Comparison of ENCODE assay signal across 14 cellular contexts in genomic region chr11:1487091-1487850, GRCh38. TPM values are rescaled to one million over a fixed set of nuclear protein-coding genes. Genes with fewer than 3 reads are reported as not detected.
DNase-seq lines count a peak whose midpoint lies in the region; ATAC-seq and TF ChIP-seq lines count a peak whose summit lies in the region.
"Had no signal": no experiment of that assay in that cellular context is flagged by ENCODE, and none has a peak within 500 bp of the region (broad histone marks: within the 10 kb centered on the region; RNA-seq: fewer than 3 reads in every experiment).

No MANE protein-coding gene starts in this region.

- TF ChIP-seq CTCF in WTC11 (IDR thresholded peaks at IDR 0.05): no peak

- H3K27ac ChIP-seq in BLaER1: peak overlapping the region; percentile 67

- H3K4me3 Mint-ChIP-seq in WTC11: no peak overlapping the region

- POLR2A ChIA-PET in WTC11 (lab: Charles Lee): no interaction called here

- H3K4me1 ChIP-seq in BLaER1: peaks cover 73% of the 10 kb centered on the region

- peak overlapping the region; percentile 83 for H3K4me2 ChIP-seq in BLaER1

- CTCF ChIA-PET in WTC11 (lab: Charles Lee): interaction anchor here (0.7 to 1.8 kb wide), 2 partner anchors 18 to 29 kb away, joined by 3 to 8 read pairs; no protein-coding TSS in a partner anchor

- no peaks in the 10 kb centered on the region for H3K36me3 Mint-ChIP-seq in WTC11

- no peaks in the 10 kb centered on the region for H3K27me3 Mint-ChIP-seq in WTC11 (ENCODE audit: low read depth)

- DNase-seq in WTC11 (ENCODE audit: low spot score): no peak
- peak; percentile 18 for DNase-seq in left cardiac atrium
- no peak for DNase-seq in sciatic nerve (ENCODE audit: low spot score)
- DNase-seq in NCI-H2171 (lab: John Stamatoyannopoulos, UW): no peak
- no peak for DNase-seq in T-helper 2 cell
- no peak for DNase-seq in stimulated activated CD4-positive, alpha-beta T cell treated with anti-CD3 and anti-CD28 coated beads, Interleukin-4, amount 100 ng/mL, for 1 hour
- DNase-seq: activated CD4-positive, alpha-beta T cell treated with anti-CD3 and anti-CD28 coated beads, Interleukin-2, amount 50 U/mL, for 4 hours; NCI-H1930; NCI-H82; stimulated activated naive CD4-positive, alpha-beta T cell treated with Interleukin-2 at 50 U/mL for 16 hours; T1000 had no signal

- H3K9ac ChIP-seq in BLaER1: peak overlapping the region; percentile 49; the same call in 1 of the 2 replicates

- no peaks in the 10 kb centered on the region for H3K9me3 Mint-ChIP-seq in WTC11

- H3K9me3 ChIP-seq in BLaER1: no peaks in the 10 kb centered on the region
- H3K9me3 ChIP-seq: body of pancreas had no signal

- intact Hi-C loops in left cardiac atrium (cut with DNase I): no loop called here
- intact Hi-C loops in sciatic nerve (cut with DNase I): no loop called here

- peak overlapping the region; percentile 60; the same call in 1 of the 2 replicates for H3K27ac Mint-ChIP-seq in WTC11

- ATAC-seq in WTC11 (no peak), left cardiac atrium (peak in 1 of 2 donors; percentile 2), sciatic nerve (peak; percentile 31)
- ATAC-seq in activated CD4-positive, CD25-positive, alpha-beta regulatory T cell treated with anti-CD3 and anti-CD28 coated beads, Interleukin-2, amount 50 U/mL, for 24 hours: no peak
- ATAC-seq: body of pancreas had no signal

- no peaks in the 10 kb centered on the region for H3K27me3 ChIP-seq in BLaER1
- H3K27me3 ChIP-seq: body of pancreas had no signal

- H3K4me1 Mint-ChIP-seq in WTC11: 0 out of 2 replicates have a peak, but pooled peaks cover 2% of the 10 kb centered on the region

- peak overlapping the region; percentile 22; the same call in 1 of the 2 replicates for H3K4me3 ChIP-seq in BLaER1
- H3K4me3 ChIP-seq: body of pancreas had no signal

- H3K36me3 ChIP-seq in BLaER1: peaks cover 13% of the 10 kb centered on the region; the same call in 1 of the 2 replicates

- H4K20me1 ChIP-seq in BLaER1: peaks cover 100% of the 10 kb centered on the region

TF ChIP-seq in WTC11, 78 proteins besides CTCF, POLR2A, EP300 and RAD21:
- TF ChIP-seq FOXJ3 (CRISPR knock-in tag; IDR thresholded peaks at IDR 0.05; ENCODE audit: borderline replicate concordance) (no peak), MYBL2 (CRISPR knock-in tag; IDR thresholded peaks at IDR 0.05) (no peak), SOX15 (CRISPR knock-in tag; IDR thresholded peaks at IDR 0.05) (no peak), ATF6 (CRISPR knock-in tag; IDR thresholded peaks at IDR 0.05) (no peak), E2F5 (CRISPR knock-in tag; IDR thresholded peaks at IDR 0.05) (no peak), USF1 (CRISPR knock-in tag; IDR thresholded peaks at IDR 0.05) (no peak), CREM (CRISPR knock-in tag; IDR thresholded peaks at IDR 0.05) (no peak), ZNF317 (CRISPR knock-in tag; IDR thresholded peaks at IDR 0.05; ENCODE audit: borderline replicate concordance, low read depth) (no peak), STAT6 (CRISPR knock-in tag; conservative IDR thresholded peaks at IDR 0.05; ENCODE audit: low read depth) (no peak), KAT7 (CRISPR knock-in tag; IDR thresholded peaks at IDR 0.05; ENCODE audit: borderline replicate concordance) (no peak), CREB1 (CRISPR knock-in tag; IDR thresholded peaks at IDR 0.05) (no peak), ZNF423 (CRISPR knock-in tag; IDR thresholded peaks at IDR 0.05) (no peak), ZNF671 (CRISPR knock-in tag; IDR thresholded peaks at IDR 0.05) (no peak)
- TF ChIP-seq, protein P1, sequence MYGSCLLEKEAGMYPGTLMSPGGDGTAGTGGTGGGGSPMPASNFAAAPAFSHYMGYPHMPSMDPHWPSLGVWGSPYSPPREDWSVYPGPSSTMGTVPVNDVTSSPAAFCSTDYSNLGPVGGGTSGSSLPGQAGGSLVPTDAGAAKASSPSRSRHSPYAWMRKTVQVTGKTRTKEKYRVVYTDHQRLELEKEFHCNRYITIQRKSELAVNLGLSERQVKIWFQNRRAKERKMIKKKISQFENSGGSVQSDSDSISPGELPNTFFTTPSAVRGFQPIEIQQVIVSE (CRISPR knock-in tag; IDR thresholded peaks at IDR 0.05; ENCODE audit: borderline replicate concordance): no peak

RNA-seq across cellular contexts. Expression of gene MOB2, which starts 0.7 kb away (rescaled TPM):
- total RNA-seq in WTC11 (2021) (17.7 to 23.4 TPM (median 21.7 TPM) in 3 replicates), left cardiac atrium (10 to 100 TPM; 36.6 to 44.0 TPM), sciatic nerve (55.2 TPM)
